23 cellular contexts compared by ENCODE assay signal in the genomic region with DNA sequence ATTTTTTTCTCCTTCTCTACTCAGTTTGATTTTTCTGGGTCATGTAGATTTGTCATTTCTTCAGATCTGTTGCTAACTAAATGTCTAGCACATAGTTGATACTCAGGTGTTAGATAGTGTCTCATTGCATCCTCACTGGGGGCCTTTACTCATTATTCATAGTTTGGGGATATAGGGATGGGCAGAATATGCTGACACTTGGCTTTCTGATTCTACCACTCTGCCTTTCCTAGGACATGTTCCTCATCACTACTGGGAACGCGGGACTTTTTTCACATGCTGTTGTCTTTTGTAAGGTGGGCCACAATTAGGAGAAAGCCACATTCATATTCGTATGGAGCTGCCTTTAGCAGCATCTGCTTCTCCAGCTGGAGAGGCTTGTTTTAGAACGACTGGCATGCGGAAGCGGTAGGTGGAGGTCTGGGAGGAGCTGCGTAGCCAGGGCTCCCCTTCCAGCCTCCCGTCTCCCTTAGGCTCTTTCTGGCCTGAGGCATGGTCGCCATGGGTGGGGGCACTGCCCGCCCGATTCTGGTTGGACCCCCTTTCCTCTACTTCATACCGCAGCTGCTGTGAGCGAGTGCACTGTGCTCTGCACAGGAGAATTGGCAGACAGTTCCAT.
"Had no signal": no experiment of that assay in that cellular context is flagged by ENCODE, and none has a peak within 500 bp of the region (broad histone marks: within the 10 kb centered on the region; RNA-seq: fewer than 3 reads in every experiment).

No MANE protein-coding gene starts in this region.

- H3K27me3 Mint-ChIP-seq: activated CD4-positive, alpha-beta T cell treated with anti-CD3 and anti-CD28 coated beads, Interleukin-2, amount 10 ng/mL, durations not matched to agents 24 days and 14 days; activated CD8-positive, alpha-beta T cell treated with anti-CD3 and anti-CD28 coated beads for 36 hours; activated naive CD8-positive, alpha-beta T cell treated with anti-CD3 and anti-CD28 coated beads for 36 hours; activated T-helper 17 cell treated with anti-CD3 and anti-CD28 coated beads, Interleukin-2, amount 50 U/mL, for 72 hours; memory B cell; naive B cell had no signal

- H3K4me1 Mint-ChIP-seq: activated naive CD8-positive, alpha-beta T cell treated with anti-CD3 and anti-CD28 coated beads for 36 hours; activated T-helper 17 cell treated with anti-CD3 and anti-CD28 coated beads, Interleukin-2, amount 50 U/mL, for 72 hours had no signal

- DNase-seq: activated CD4-positive, alpha-beta T cell treated with anti-CD3 and anti-CD28 coated beads, Interleukin-2, amount 10 ng/mL, durations not matched to agents 24 days and 14 days; activated CD8-positive, alpha-beta T cell treated with anti-CD3 and anti-CD28 coated beads for 36 hours; activated naive CD4-positive, alpha-beta T cell; activated naive CD8-positive, alpha-beta T cell treated with anti-CD3 and anti-CD28 coated beads for 36 hours; activated T-cell treated with anti-CD3 and anti-CD28 coated beads, Interleukin-2, amount 50 U/mL, for 1 hour; dermis blood vessel endothelial cell; foreskin melanocyte; head of caudate nucleus; immature natural killer cell; mucosa of descending colon; naive B cell; psoas muscle; right cardiac atrium; stimulated activated CD4-positive, alpha-beta T cell treated with anti-CD3 and anti-CD28 coated beads, Interleukin-2, amount 100 ng/mL, for 48 hours; T-helper 9 cell; testis had no signal

- H3K27ac Mint-ChIP-seq: activated CD4-positive, alpha-beta T cell treated with anti-CD3 and anti-CD28 coated beads, Interleukin-2, amount 10 ng/mL, durations not matched to agents 24 days and 14 days; activated CD8-positive, alpha-beta T cell treated with anti-CD3 and anti-CD28 coated beads for 36 hours; activated naive CD8-positive, alpha-beta T cell treated with anti-CD3 and anti-CD28 coated beads for 36 hours; activated T-helper 17 cell treated with anti-CD3 and anti-CD28 coated beads, Interleukin-2, amount 50 U/mL, for 72 hours; memory B cell; naive B cell; neural progenitor cell had no signal

- H3K9me3 Mint-ChIP-seq: activated CD4-positive, alpha-beta T cell treated with anti-CD3 and anti-CD28 coated beads, Interleukin-2, amount 10 ng/mL, durations not matched to agents 24 days and 14 days; activated CD8-positive, alpha-beta T cell treated with anti-CD3 and anti-CD28 coated beads for 36 hours; activated naive CD8-positive, alpha-beta T cell treated with anti-CD3 and anti-CD28 coated beads for 36 hours; activated T-helper 17 cell treated with anti-CD3 and anti-CD28 coated beads, Interleukin-2, amount 50 U/mL, for 72 hours; immature natural killer cell; memory B cell; naive B cell; neural progenitor cell had no signal

- H3K27ac ChIP-seq: cardiac muscle cell, epithelial cell of prostate, neural progenitor cell, psoas muscle, skin epidermis, upper lobe of left lung had no signal

- H3K27me3 ChIP-seq: cardiac muscle cell, neural progenitor cell, testis, upper lobe of left lung had no signal

- H3K4me3 Mint-ChIP-seq: activated CD4-positive, alpha-beta T cell treated with anti-CD3 and anti-CD28 coated beads, Interleukin-2, amount 10 ng/mL, durations not matched to agents 24 days and 14 days; activated CD8-positive, alpha-beta T cell treated with anti-CD3 and anti-CD28 coated beads for 36 hours; activated naive CD8-positive, alpha-beta T cell treated with anti-CD3 and anti-CD28 coated beads for 36 hours; activated T-helper 17 cell treated with anti-CD3 and anti-CD28 coated beads, Interleukin-2, amount 50 U/mL, for 72 hours; immature natural killer cell; memory B cell; naive B cell; neural progenitor cell had no signal

- H3K4me3 ChIP-seq: cardiac muscle cell, mucosa of descending colon, neural progenitor cell, psoas muscle, skin epidermis, testis, upper lobe of left lung had no signal

- ATAC-seq: activated CD8-positive, alpha-beta T cell treated with anti-CD3 and anti-CD28 coated beads for 36 hours; activated T-helper 17 cell treated with anti-CD3 and anti-CD28 coated beads, Interleukin-2, amount 50 U/mL, for 72 hours; mucosa of descending colon; psoas muscle had no signal
